ENCODE assay signal across 8 cellular contexts in the genomic region with DNA sequence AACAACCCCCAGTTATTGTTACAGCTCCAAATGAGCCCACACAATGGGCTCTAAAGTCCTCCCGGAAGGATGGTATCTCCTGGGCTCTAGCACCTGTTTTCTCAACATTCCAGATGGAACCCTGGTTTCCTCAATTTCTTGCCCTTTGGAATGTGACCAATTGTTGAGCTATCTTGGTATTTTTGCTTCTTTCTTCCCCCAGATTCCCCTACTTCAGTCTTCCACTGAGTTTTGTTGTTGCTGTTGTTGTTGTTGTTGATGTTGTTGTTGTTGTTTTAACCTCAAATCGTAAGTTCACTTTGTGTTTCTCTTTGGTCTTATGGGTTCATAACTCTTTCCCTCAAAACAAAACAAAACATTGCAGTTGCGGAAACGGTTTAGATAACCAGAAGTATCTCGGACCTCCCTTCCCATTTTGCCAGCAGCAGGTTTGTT. TPM values are rescaled to one million over a fixed set of nuclear protein-coding genes. Genes with fewer than 3 reads are reported as not detected.
DNase-seq lines count a peak whose midpoint lies in the region; ATAC-seq, FAIRE-seq and TF ChIP-seq lines count a peak whose summit lies in the region.

No MANE protein-coding gene starts in this region.

- BruUV-seq in GM12878 (replicated peaks; lab: Mats Ljungman, UMichigan), result no TSS peak

- H3K4me1 ChIP-seq in BLaER1 treated with 17β-estradiol and CSF1 and Interleukin-3, amounts not matched to agents 10 nM and 100 nM, result peaks cover 22 to 39% (median 36%) of the 10 kb centered on the region in 10 experiments
- H3K4me1 ChIP-seq in GM12878 (ENCODE audit: control insufficient read depth, insufficient read depth, low read length), result peaks cover 13% of the 10 kb centered on the region
- peaks cover 6% of the 10 kb centered on the region for H3K4me1 ChIP-seq in mesenchymal stem cell (ENCODE audit: control insufficient read depth, insufficient read depth, low read depth, low read length)

- no peak overlapping the region for H3K14ac ChIP-seq in mesenchymal stem cell (ENCODE audit: low read length in 2 of 2)

- no peak for FAIRE-seq in GM12878 (lab: Jason Lieb, UNC)

- no peak overlapping the region for H2BK120ac ChIP-seq in mesenchymal stem cell (ENCODE audit: low read depth, low read length)

- peaks cover 7 to 34% (median 23%) of the 10 kb centered on the region in 11 experiments; a peak in 20 of 22 replicates for H3K36me3 ChIP-seq in BLaER1 treated with 17β-estradiol and CSF1 and Interleukin-3, amounts not matched to agents 10 nM and 100 nM
- H3K36me3 ChIP-seq in GM12878 (ENCODE audit: control insufficient read depth in 2 of 2, insufficient read depth in 2 of 2, low read length in 1 of 2), result no peaks in the 10 kb centered on the region
- H3K36me3 ChIP-seq in mesenchymal stem cell (ENCODE audit: control insufficient read depth in 1 of 2, insufficient read depth in 2 of 2, low read depth in 1 of 2, low read length in 2 of 2), result peaks cover 6 to 14% of the 10 kb centered on the region in 2 experiments

- no peak overlapping the region for H2BK5ac ChIP-seq in mesenchymal stem cell (ENCODE audit: low read depth, low read length, poor library complexity, severe bottlenecking)

- H2BK12ac ChIP-seq in mesenchymal stem cell (ENCODE audit: low read length in 2 of 2), result no peak overlapping the region

- TF ChIP-seq POLR2A in GM12878 (IDR thresholded peaks at IDR 0.05; ENCODE audit: low read depth, low read length), result no peak

- TF ChIP-seq RAD21 in GM12878 (IDR thresholded peaks at IDR 0.05; ENCODE audit: insufficient read depth, low read depth, low read length), result no peak

- peak overlapping the region; percentile 83 to 99 (median 92) for H3K4me3 ChIP-seq in BLaER1 treated with 17β-estradiol and CSF1 and Interleukin-3, amounts not matched to agents 10 nM and 100 nM
- H3K4me3 ChIP-seq in GM12878, result peak overlapping the region; percentile 72
- peak overlapping the region in 1 of 2 experiments; percentile 98 for H3K4me3 ChIP-seq in mesenchymal stem cell (ENCODE audit: insufficient read depth in 1 of 2, low read depth in 1 of 2, low read length in 2 of 2)

- no peak for TF ChIP-seq EP300 in GM12878 (IDR thresholded peaks at IDR 0.05; ENCODE audit: borderline replicate concordance in 1 of 2, control insufficient read depth in 1 of 2, low read depth in 2 of 2, low read length in 2 of 2)

- H3K18ac ChIP-seq in mesenchymal stem cell (ENCODE audit: low read depth in 1 of 2, low read length in 2 of 2), result peak overlapping the region in 1 of 2 experiments; percentile 63

- H3K27me3 ChIP-seq in BLaER1 treated with 17β-estradiol and CSF1 and Interleukin-3, amounts not matched to agents 10 nM and 100 nM, result no peaks in the 10 kb centered on the region
- H3K27me3 ChIP-seq in GM12878 (replicated peaks in 1 of 2; ENCODE audit: control insufficient read depth in 2 of 2, insufficient read depth in 2 of 2, low read length in 1 of 2), result no peaks in the 10 kb centered on the region
- H3K27me3 ChIP-seq in mesenchymal stem cell (ENCODE audit: control insufficient read depth in 1 of 2, insufficient read depth in 1 of 2, low read length in 2 of 2), result peaks cover 12 to 13% of the 10 kb centered on the region in 2 experiments

- peak overlapping the region; percentile 83 to 96 (median 92) for H3K4me2 ChIP-seq in BLaER1 treated with 17β-estradiol and CSF1 and Interleukin-3, amounts not matched to agents 10 nM and 100 nM
- H3K4me2 ChIP-seq in GM12878 (ENCODE audit: control insufficient read depth, insufficient read depth) (peak overlapping the region; percentile 98), mesenchymal stem cell (ENCODE audit: low read length, poor library complexity, severe bottlenecking) (peak overlapping the region; percentile 64)

- no peaks in the 10 kb centered on the region for H3K9me3 ChIP-seq in BLaER1 treated with 17β-estradiol and CSF1 and Interleukin-3, amounts not matched to agents 10 nM and 100 nM (replicated peaks in 1 of 11)
- H3K9me3 ChIP-seq in GM12878 (replicated peaks; ENCODE audit: control insufficient read depth, insufficient read depth, low read length), result no peaks in the 10 kb centered on the region
- H3K9me3 ChIP-seq in mesenchymal stem cell (ENCODE audit: control insufficient read depth, low read length), result no peaks in the 10 kb centered on the region

- H3K9ac ChIP-seq in BLaER1 treated with 17β-estradiol and CSF1 and Interleukin-3, amounts not matched to agents 10 nM and 100 nM, result peak overlapping the region; percentile 63 to 100 (median 96)
- peak overlapping the region; percentile 99 for H3K9ac ChIP-seq in GM12878 (ENCODE audit: control insufficient read depth, insufficient read depth, low read length)
- H3K9ac ChIP-seq in mesenchymal stem cell (ENCODE audit: low read length), result peak overlapping the region; percentile 98

- peak; percentile 4 for ATAC-seq in HG03039 (IDR thresholded peaks at IDR 0.05; ENCODE audit: unreplicated experiment)
- ATAC-seq in GM12878, result peak; percentile 1; the same call in 2 of the 3 replicates

- CTCF ChIA-PET in GM12878 (lab: Yijun Ruan, JAX), result interaction anchor here (0.7 to 9.2 kb wide), 59 partner anchors 12 to 411 kb away, joined by 3 to 271 read pairs (median 6); partner anchors contain the start of genes ARF3, CACNB3, DDN and FKBP11

- no peak for TF ChIP-seq CTCF in GM12878 (IDR thresholded peaks at IDR 0.05 in 2 of 3, conservative IDR thresholded peaks at IDR 0.05 in 1 of 3; ENCODE audit: control insufficient read depth in 2 of 3, extremely low read depth in 1 of 3, insufficient read depth in 1 of 3, low read depth in 3 of 3, low read length in 3 of 3)

- H4K91ac ChIP-seq in mesenchymal stem cell (ENCODE audit: low read length), result no peak overlapping the region

- DNase-seq in GM12878 (ENCODE audit: low read depth, low spot score), result no peak
- DNase-seq in mesenchymal stem cell, result no peak
- no peak for DNase-seq in SHP77 (lab: John Stamatoyannopoulos, UW)
- DNase-seq in DMS79 treated with DMSO at 0.1 percent for 48 hours (lab: John Stamatoyannopoulos, UW), result no peak
- no peak for DNase-seq in NCI-H524 (lab: John Stamatoyannopoulos, UW)
- DNase-seq in stimulated activated CD4-positive, alpha-beta T cell treated with anti-CD3 and anti-CD28 coated beads, Interleukin-4, amount 100 ng/mL, for 4 hours, result no peak

- RAD21 ChIA-PET in GM12878 (lab: Charles Lee; ENCODE audit: unreplicated experiment), result interaction anchor here (0.6 to 7.2 kb wide), 39 partner anchors 10 to 217 kb away, joined by 3 to 167 read pairs (median 5); partner anchors contain the start of genes ADCY6, ARF3, FKBP11 and RHEBL1

- peak overlapping the region; percentile 35 for H2AK5ac ChIP-seq in mesenchymal stem cell (ENCODE audit: low read length, severe bottlenecking)

- peaks cover 8% of the 10 kb centered on the region for H3K79me1 ChIP-seq in mesenchymal stem cell (replicated peaks; ENCODE audit: low read length, poor library complexity, severe bottlenecking)

- H3K4ac ChIP-seq in mesenchymal stem cell (ENCODE audit: low read depth in 1 of 2, low read length in 2 of 2), result peak overlapping the region; percentile 35 to 63

- H4K20me1 ChIP-seq in BLaER1 treated with 17β-estradiol and CSF1 and Interleukin-3, amounts not matched to agents 10 nM and 100 nM, result peaks cover 5 to 29% (median 21%) of the 10 kb centered on the region in 11 experiments; a peak in 17 of 22 replicates
- no peaks in the 10 kb centered on the region for H4K20me1 ChIP-seq in GM12878 (ENCODE audit: control insufficient read depth, insufficient read depth)

- SMC1A ChIA-PET in GM12878 (lab: Charles Lee; ENCODE audit: uncharacterized antibody, unreplicated experiment), result interaction anchor here (0.6 to 6.1 kb wide), 46 partner anchors 14 to 258 kb away, joined by 3 to 145 read pairs (median 5); partner anchors contain the start of genes ARF3, DDN, FKBP11 and LMBR1L

- H2BK15ac ChIP-seq in mesenchymal stem cell (ENCODE audit: low read depth, poor library complexity, severe bottlenecking), result no peak overlapping the region

- 0% methylated on average over 5 of the region's 5 CpGs for WGBS in GM12878 (ENCODE audit: insufficient coverage, insufficient replicate concordance, low lambda C conversion rate, missing lambda C conversion rate)
- WGBS in mesenchymal stem cell, result 23% methylated on average over 4 of the region's 5 CpGs

- POLR2A ChIA-PET in GM12878 (lab: Charles Lee), result interaction anchor here (0.8 to 3.5 kb wide), 18 partner anchors 7 to 279 kb away, joined by 3 to 52 read pairs (median 5); partner anchors contain the start of genes DDN, KANSL2, RND1 and TUBA1B

- peak overlapping the region; percentile 49 for H4K8ac ChIP-seq in mesenchymal stem cell (ENCODE audit: low read length)

- H3K27ac ChIP-seq in BLaER1 treated with 17β-estradiol and CSF1 and Interleukin-3, amounts not matched to agents 10 nM and 100 nM, result peak overlapping the region; percentile 54 to 99 (median 96); a peak in 21 of 22 replicates
- peak overlapping the region; percentile 90 for H3K27ac ChIP-seq in GM12878 (ENCODE audit: control insufficient read depth, insufficient read depth)
- H3K27ac ChIP-seq in mesenchymal stem cell (ENCODE audit: low read length, poor library complexity, severe bottlenecking), result no peak overlapping the region

- intact Hi-C loops in GM12878 (cut with micrococcal nuclease; ENCODE audit: unreplicated experiment), result loop anchor here (1.0 to 2.0 kb wide), 6 partner anchors 38 to 143 kb away; partner anchors contain the start of gene FKBP11

- peaks cover 37% of the 10 kb centered on the region for H3K79me2 ChIP-seq in GM12878 (ENCODE audit: control insufficient read depth, insufficient read depth, low read length)

- no peak overlapping the region for H3K23ac ChIP-seq in mesenchymal stem cell (ENCODE audit: low read length in 2 of 2)

- H2AFZ ChIP-seq in GM12878 (ENCODE audit: control insufficient read depth, low read depth, low read length) (peak overlapping the region; percentile 96), mesenchymal stem cell (ENCODE audit: low read depth, low read length) (peak overlapping the region; percentile 54)

- in situ Hi-C loops in GM12878 (cut with MboI), result loop anchor here (5.0 kb wide), 1 partner anchor 35 kb away; no protein-coding TSS in a partner anchor

RNA-seq across cellular contexts. Expression of gene DDX23, which starts 0.8 kb away (rescaled TPM):
- 138 and 143 TPM in 2 replicates for total RNA-seq in GM12878 (2013; cell fraction: nucleolus; rRNA removed)
- total RNA-seq in GM12878 (2014; rRNA removed) (80.3 and 81.4 TPM in 2 replicates), GM12878 (2014; rRNA removed; fragmentation: Illumina TruSeq; extraction: Trizol) (86.2 and 91.8 TPM in 2 replicates), GM12878 (2021) (82.7 and 95.2 TPM in 2 replicates)
- polyA plus RNA-seq in GM12878 (2011; ENCODE audit: low read depth), result 43.2 TPM
- polyA plus RNA-seq in GM12878 (2011; rRNA removed) (68.4 and 73.1 TPM in 2 replicates), GM12878 (2014; fragmentation: Illumina TruSeq; extraction: Trizol) (107 and 112 TPM in 2 replicates), GM12878 (2014; fragmentation: Nextera tagmentation; extraction: Ambion mirVana) (10 to 100 TPM; 25.8 to 36.3 TPM), GM12878 (2014; rRNA removed) (79.2 and 83.3 TPM in 2 replicates), GM12878 (2016; fragmentation: Nextera tagmentation; extraction: Ambion mirVana) (10 to 100 TPM; 71.1 to 73.4 TPM)
- polyA plus RNA-seq in GM12878 (2011; cell fraction: cytosol; rRNA removed), result 73.8 and 82.6 TPM in 2 replicates
- 198 and 212 TPM in 2 replicates for polyA plus RNA-seq in GM12878 (2011; cell fraction: nucleus; rRNA removed)
- 70.7 and 86.6 TPM in 2 replicates for polyA plus RNA-seq in GM12878 (2012)
- 59.7 and 62.5 TPM in 2 replicates for polyA minus RNA-seq in GM12878 (2011; rRNA and poly(A)+ RNA removed)
- polyA minus RNA-seq in GM12878 (2011; cell fraction: cytosol; rRNA and poly(A)+ RNA removed), result 22.4 and 24.2 TPM in 2 replicates
- 33.2 and 46.3 TPM in 2 replicates for polyA minus RNA-seq in GM12878 (2011; cell fraction: nucleus; rRNA and poly(A)+ RNA removed)
- polyA plus RNA-seq in mesenchymal stem cell (2013, experiment 1 of 2), result 49.3 TPM
- 45.4 TPM for polyA plus RNA-seq in mesenchymal stem cell (2013, experiment 2 of 2)

RNA-seq across cellular contexts. Expression of gene RND1, which starts 12.9 kb away (rescaled TPM):
- 6.2 and 8.6 TPM in 2 replicates for total RNA-seq in GM12878 (2013; cell fraction: nucleolus; rRNA removed)
- total RNA-seq in GM12878 (2014; rRNA removed) (1.5 and 2.0 TPM in 2 replicates), GM12878 (2014; rRNA removed; fragmentation: Illumina TruSeq; extraction: Trizol) (1.2 and 1.3 TPM in 2 replicates), GM12878 (2021) (3.8 and 4.2 TPM in 2 replicates)
- polyA plus RNA-seq in GM12878 (2011; ENCODE audit: low read depth), result 2.8 TPM
- polyA plus RNA-seq in GM12878 (2011; rRNA removed) (3.7 and 5.1 TPM in 2 replicates), GM12878 (2014; fragmentation: Illumina TruSeq; extraction: Trizol) (3.3 and 3.7 TPM in 2 replicates), GM12878 (2014; fragmentation: Nextera tagmentation; extraction: Ambion mirVana) (under 1 TPM; 0.24 to 0.42 TPM), GM12878 (2014; rRNA removed) (3.2 and 3.6 TPM in 2 replicates), GM12878 (2016; fragmentation: Nextera tagmentation; extraction: Ambion mirVana) (1 to 10 TPM; 1.1 to 1.5 TPM)
- 4.1 and 6.2 TPM in 2 replicates for polyA plus RNA-seq in GM12878 (2011; cell fraction: cytosol; rRNA removed)
- 4.6 and 5.0 TPM in 2 replicates for polyA plus RNA-seq in GM12878 (2011; cell fraction: nucleus; rRNA removed)
- 4.1 and 5.2 TPM in 2 replicates for polyA plus RNA-seq in GM12878 (2012)
- 5.3 and 9.8 TPM in 2 replicates for polyA minus RNA-seq in GM12878 (2011; rRNA and poly(A)+ RNA removed)
- polyA minus RNA-seq in GM12878 (2011; cell fraction: cytosol; rRNA and poly(A)+ RNA removed), result 2.3 and 6.7 TPM in 2 replicates
- 6.5 and 11.0 TPM in 2 replicates for polyA minus RNA-seq in GM12878 (2011; cell fraction: nucleus; rRNA and poly(A)+ RNA removed)
- 0.39 TPM for polyA plus RNA-seq in mesenchymal stem cell (2013, experiment 1 of 2)
- 0.51 TPM for polyA plus RNA-seq in mesenchymal stem cell (2013, experiment 2 of 2)

RNA-seq across cellular contexts. Expression of gene CACNB3, which starts 34.5 kb away (rescaled TPM):
- 11.6 and 12.2 TPM in 2 replicates for total RNA-seq in GM12878 (2013; cell fraction: nucleolus; rRNA removed)
- total RNA-seq in GM12878 (2014; rRNA removed) (1.0 and 1.3 TPM in 2 replicates), GM12878 (2014; rRNA removed; fragmentation: Illumina TruSeq; extraction: Trizol) (0.83 and 1.9 TPM in 2 replicates), GM12878 (2021) (2.6 and 2.7 TPM in 2 replicates)
- 1.9 TPM for polyA plus RNA-seq in GM12878 (2011; ENCODE audit: low read depth)
- polyA plus RNA-seq in GM12878 (2011; rRNA removed) (3.8 and 5.0 TPM in 2 replicates), GM12878 (2014; fragmentation: Illumina TruSeq; extraction: Trizol) (1.00 and 1.5 TPM in 2 replicates), GM12878 (2014; fragmentation: Nextera tagmentation; extraction: Ambion mirVana) (under 1 TPM; 0.80 to 0.86 TPM), GM12878 (2014; rRNA removed) (1.9 and 2.3 TPM in 2 replicates), GM12878 (2016; fragmentation: Nextera tagmentation; extraction: Ambion mirVana) (1 to 10 TPM in 1 of 2 experiments, under 1 TPM in 1; 0.78 to 2.1 TPM)
- polyA plus RNA-seq in GM12878 (2011; cell fraction: cytosol; rRNA removed), result 3.2 and 4.7 TPM in 2 replicates
- polyA plus RNA-seq in GM12878 (2011; cell fraction: nucleus; rRNA removed), result 34.8 and 42.9 TPM in 2 replicates
- 4.2 and 4.4 TPM in 2 replicates for polyA plus RNA-seq in GM12878 (2012)
- polyA minus RNA-seq in GM12878 (2011; rRNA and poly(A)+ RNA removed), result 2.3 and 4.2 TPM in 2 replicates
- 3.1 and 4.1 TPM in 2 replicates for polyA minus RNA-seq in GM12878 (2011; cell fraction: cytosol; rRNA and poly(A)+ RNA removed)
- 6.8 and 8.8 TPM in 2 replicates for polyA minus RNA-seq in GM12878 (2011; cell fraction: nucleus; rRNA and poly(A)+ RNA removed)
- polyA plus RNA-seq in mesenchymal stem cell (2013, experiment 1 of 2), result 43.5 TPM
- 45.6 TPM for polyA plus RNA-seq in mesenchymal stem cell (2013, experiment 2 of 2)
